Comparison of ENCODE assay signal across 4 cellular contexts in genomic region chr14:104951863-104952657, GRCh38. TPM values are rescaled to one million over a fixed set of nuclear protein-coding genes. Genes with fewer than 3 reads are reported as not detected.
"Had no signal": no experiment of that assay in that cellular context is flagged by ENCODE, and none has a peak within 500 bp of the region (broad histone marks: within the 10 kb centered on the region; RNA-seq: fewer than 3 reads in every experiment).

No MANE protein-coding gene starts in this region.

RNA-seq across cellular contexts. Expression of gene AHNAK2, which starts 26.1 kb away (rescaled TPM):
- polyA plus RNA-seq: naive thymus-derived CD4-positive, alpha-beta T cell had no signal

RNA-seq across cellular contexts. Expression of gene PLD4, which starts 27.4 kb away (rescaled TPM):
- total RNA-seq: vagina had no signal
- polyA plus RNA-seq: neural cell, psoas muscle had no signal
